8 cellular contexts compared by ENCODE assay signal in the genomic region with DNA sequence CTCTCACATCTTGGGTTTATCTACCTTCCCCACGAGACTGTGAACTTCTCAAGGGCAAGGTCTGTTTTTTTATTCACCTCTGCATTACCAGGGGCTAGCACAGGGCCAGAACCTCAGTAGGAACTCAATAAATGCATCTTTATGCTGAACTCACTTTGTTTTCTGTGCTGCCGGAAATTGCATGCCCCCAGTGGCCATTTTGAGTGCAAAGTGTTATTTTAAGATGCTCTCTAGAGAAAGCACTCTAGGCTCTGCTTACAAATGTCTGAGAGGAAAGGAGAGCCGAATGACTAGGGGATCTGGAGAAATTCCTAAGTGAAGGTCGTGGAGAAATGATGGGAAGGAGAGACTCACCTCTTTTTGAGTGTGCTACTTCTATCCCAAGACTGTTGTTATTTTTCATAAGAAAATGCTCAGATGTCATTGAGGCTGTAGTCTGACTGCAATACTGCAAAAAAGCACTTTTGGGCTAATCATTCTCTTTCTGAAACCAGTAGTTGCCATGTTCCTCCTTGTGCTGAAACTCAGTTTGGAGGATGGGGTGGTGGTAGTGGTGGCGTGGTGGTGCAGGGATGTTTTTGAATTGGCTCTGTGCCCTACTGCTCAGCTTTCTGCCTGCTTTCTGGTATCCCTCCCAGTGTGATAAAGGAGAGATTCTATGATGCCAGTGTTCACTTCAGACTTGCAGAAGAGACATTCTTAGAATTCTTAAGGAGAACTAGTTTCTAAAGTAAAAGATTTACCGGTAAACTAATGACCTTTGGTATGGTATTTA. TPM values are rescaled to one million over a fixed set of nuclear protein-coding genes. Genes with fewer than 3 reads are reported as not detected.
DNase-seq lines count a peak whose midpoint lies in the region; ATAC-seq and TF ChIP-seq lines count a peak whose summit lies in the region.

No MANE protein-coding gene starts in this region.

- no peaks in the 10 kb centered on the region for H3K27me3 Mint-ChIP-seq in stimulated activated naive CD8-positive, alpha-beta T cell treated with anti-CD3 and anti-CD28 coated beads, Interleukin-15, Interleukin-2, amounts not matched to agents 100 ng/mL and 50 ng/mL, for 24 hours

- POLR2A ChIA-PET in A673 (lab: Charles Lee; ENCODE audit: low non-redundant PET) = no interaction called here

- H3K36me3 Mint-ChIP-seq in stimulated activated naive CD8-positive, alpha-beta T cell treated with anti-CD3 and anti-CD28 coated beads, Interleukin-15, Interleukin-2, amounts not matched to agents 100 ng/mL and 50 ng/mL, for 24 hours (ENCODE audit: low read depth) = peaks cover 5% of the 10 kb centered on the region

- H3K9ac ChIP-seq in NT2/D1 (ENCODE audit: insufficient read length, low read depth) = no peak overlapping the region

- H3K27me3 ChIP-seq in A673 (replicated peaks; ENCODE audit: insufficient read depth, low read depth, low read length, poor library complexity) (no peaks in the 10 kb centered on the region), NT2/D1 (ENCODE audit: insufficient read depth, insufficient read length) (no peaks in the 10 kb centered on the region)

- no peaks in the 10 kb centered on the region for H3K9me3 ChIP-seq in A673 (ENCODE audit: low read depth, low read length, poor library complexity, severe bottlenecking)
- H3K9me3 ChIP-seq in NT2/D1 (ENCODE audit: insufficient read depth, low read length) = no peaks in the 10 kb centered on the region

- H3K4me3 ChIP-seq in A673 (ENCODE audit: low read depth, low read length, poor library complexity, severe bottlenecking) (no peak overlapping the region), NT2/D1 (ENCODE audit: insufficient read length, low read depth) (no peak overlapping the region)

- H3K4me1 ChIP-seq in A673 (ENCODE audit: insufficient read depth, low read length, poor library complexity, severe bottlenecking) (no peaks in the 10 kb centered on the region), NT2/D1 (ENCODE audit: insufficient read depth, insufficient read length) (no peaks in the 10 kb centered on the region)

- DNase-seq in A673 (ENCODE audit: low spot score) (peak; percentile 42), NT2/D1 (ENCODE audit: low read depth, low spot score) (peak; percentile 15), iPS-NIHi7 (ENCODE audit: extremely low spot score) (peak; percentile 45), SIG-M5 treated with dmso at 0.1 percent for 504 hours (lab: John Stamatoyannopoulos, UW; ENCODE audit: unreplicated experiment) (no peak)
- DNase-seq in activated effector memory CD4-positive, alpha-beta T cell treated with anti-CD3 and anti-CD28 coated beads, Interleukin-2, amount 50 U/mL, for 16 hours = peak; percentile 81

- H3K4me3 Mint-ChIP-seq in stimulated activated naive CD8-positive, alpha-beta T cell treated with anti-CD3 and anti-CD28 coated beads, Interleukin-15, Interleukin-2, amounts not matched to agents 100 ng/mL and 50 ng/mL, for 24 hours = peak overlapping the region; percentile 67

- TF ChIP-seq CTCF in A673 (conservative IDR thresholded peaks at IDR 0.05; ENCODE audit: low read depth, low read length) = peak; percentile 56

- H3K27ac ChIP-seq in A673 (ENCODE audit: low read depth, low read length, poor library complexity, severe bottlenecking) = no peak overlapping the region

- ATAC-seq in GM18511 (IDR thresholded peaks at IDR 0.05; ENCODE audit: unreplicated experiment) (peak; percentile 83), HG02852 (IDR thresholded peaks at IDR 0.05; ENCODE audit: unreplicated experiment) (peak; percentile 58)

- CTCF ChIA-PET in A673 (lab: Charles Lee) = no interaction called here

- H3K27ac Mint-ChIP-seq in stimulated activated naive CD8-positive, alpha-beta T cell treated with anti-CD3 and anti-CD28 coated beads, Interleukin-15, Interleukin-2, amounts not matched to agents 100 ng/mL and 50 ng/mL, for 24 hours = peak overlapping the region; percentile 90

- intact Hi-C loops in A673 (cut with micrococcal nuclease; ENCODE audit: unreplicated experiment) = no loop called here

- peaks cover 84% of the 10 kb centered on the region for H3K4me1 Mint-ChIP-seq in stimulated activated naive CD8-positive, alpha-beta T cell treated with anti-CD3 and anti-CD28 coated beads, Interleukin-15, Interleukin-2, amounts not matched to agents 100 ng/mL and 50 ng/mL, for 24 hours (ENCODE audit: low read depth)

- H3K36me3 ChIP-seq in A673 (ENCODE audit: insufficient read depth, low read length, poor library complexity, severe bottlenecking) (no peaks in the 10 kb centered on the region), NT2/D1 (ENCODE audit: insufficient read depth, insufficient read length, low read length) (no peaks in the 10 kb centered on the region)

- H3K9me3 Mint-ChIP-seq in stimulated activated naive CD8-positive, alpha-beta T cell treated with anti-CD3 and anti-CD28 coated beads, Interleukin-15, Interleukin-2, amounts not matched to agents 100 ng/mL and 50 ng/mL, for 24 hours = peaks cover 3% of the 10 kb centered on the region

- BruUV-seq in A673 (replicated peaks; lab: Mats Ljungman, UMichigan) = no TSS peak

RNA-seq across cellular contexts. Expression of gene DOCK11, which starts 41.3 kb away (rescaled TPM):
- 2.1 and 2.2 TPM in 2 replicates for total RNA-seq in A673 (2021)
